12 cellular contexts compared by ENCODE assay signal in the genomic region with DNA sequence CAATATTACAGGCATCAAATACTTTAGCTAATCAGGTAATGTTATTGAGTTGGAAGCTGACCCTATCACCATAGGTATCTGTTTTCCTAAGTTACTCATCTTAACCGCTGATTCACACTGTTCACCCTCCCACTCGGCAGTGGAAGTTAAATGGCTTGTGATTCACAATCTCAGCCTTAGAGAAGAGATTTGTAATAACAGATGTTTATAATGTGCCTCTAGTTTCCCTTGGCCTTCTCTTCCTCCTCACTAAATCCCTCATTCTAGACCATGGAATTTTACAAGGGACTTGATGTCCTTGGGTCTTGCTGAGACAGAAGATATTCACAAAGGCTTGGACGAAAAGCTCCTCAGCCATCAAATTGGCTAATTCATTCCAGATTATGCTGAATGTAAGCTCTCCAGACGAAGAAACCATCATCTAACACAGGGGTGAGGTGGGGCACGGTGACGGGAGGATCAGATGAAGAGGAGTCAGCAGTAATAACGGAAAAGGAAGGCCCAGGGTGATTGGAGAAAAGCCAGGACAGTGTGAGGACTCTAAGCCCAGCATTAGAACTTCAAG.
DNase-seq lines count a peak whose midpoint lies in the region; FAIRE-seq and TF ChIP-seq lines count a peak whose summit lies in the region.
"Had no signal": no experiment of that assay in that cellular context is flagged by ENCODE, and none has a peak within 500 bp of the region (broad histone marks: within the 10 kb centered on the region; RNA-seq: fewer than 3 reads in every experiment).

No MANE protein-coding gene starts in this region.

- H3K9me3 Mint-ChIP-seq in HFFc6 = no peaks in the 10 kb centered on the region

- no peaks in the 10 kb centered on the region; the same call in 1 of the 2 replicates for H3K27me3 Mint-ChIP-seq in HFFc6 (ENCODE audit: insufficient read depth)

- TF ChIP-seq CTCF in HFFc6 (IDR thresholded peaks at IDR 0.05) = no peak

- peak; percentile 82 for DNase-seq in HFFc6
- DNase-seq in brain pericyte (ENCODE audit: low read depth, low spot score) = peak; percentile 31
- DNase-seq in lung microvascular endothelial cell (ENCODE audit: low read depth in 2 of 2) = peak; percentile 20 to 82
- peak; percentile 29 for DNase-seq in urothelium cell line (ENCODE audit: low spot score)
- DNase-seq in GF-D8 (lab: John Stamatoyannopoulos, UW) = no peak
- DNase-seq in NCI-H510A treated with DMSO at 0.1 percent for 48 hours (lab: John Stamatoyannopoulos, UW) = no peak
- no peak for DNase-seq in activated CD8-positive, alpha-beta memory T cell treated with anti-CD3 and anti-CD28 coated beads, Interleukin-2, amount 50 U/mL, for 4 hours
- DNase-seq in NCI-H1105 (lab: John Stamatoyannopoulos, UW) = no peak
- DNase-seq: activated T-cell treated with anti-CD3 and anti-CD28 coated beads, Interleukin-2, amount 50 U/mL, for 1 hour; naive B cell; NCI-H146; trophoblast cell had no signal

- peak overlapping the region; percentile 75 for H3K4me3 Mint-ChIP-seq in HFFc6
- H3K4me3 Mint-ChIP-seq: naive B cell had no signal

- FAIRE-seq in urothelium cell line (lab: Jason Lieb, UNC) = no peak

- peaks cover 37% of the 10 kb centered on the region for H3K4me1 Mint-ChIP-seq in HFFc6 (ENCODE audit: low read depth)
- H3K4me1 Mint-ChIP-seq: naive B cell had no signal

- no peaks in the 10 kb centered on the region for H3K36me3 Mint-ChIP-seq in HFFc6 (ENCODE audit: low read depth)
- H3K36me3 Mint-ChIP-seq: naive B cell had no signal

- peak overlapping the region; percentile 94 for H3K27ac Mint-ChIP-seq in HFFc6
- H3K27ac Mint-ChIP-seq: naive B cell had no signal

Comparison
In these comparisons a context has a peak if more than half of its experiments do, and no peak if none do; other contexts are left out.
1. DNase-seq: peak in HFFc6 (single experiment), brain pericyte (single experiment), lung microvascular endothelial cell (2 of 2) and urothelium cell line (single experiment); none in GF-D8 (single experiment), NCI-H510A treated with DMSO at 0.1 percent for 48 hours (single experiment), activated CD8-positive, alpha-beta memory T cell treated with anti-CD3 and anti-CD28 coated beads, Interleukin-2, amount 50 U/mL, for 4 hours (single experiment) and NCI-H1105 (single experiment).